ENCODE assay signal across 15 cellular contexts in genomic region chr3:117616213-117616612, GRCh38.
"Had no signal": no experiment of that assay in that cellular context is flagged by ENCODE, and none has a peak within 500 bp of the region (broad histone marks: within the 10 kb centered on the region; RNA-seq: fewer than 3 reads in every experiment).

No MANE protein-coding gene starts in this region.

- H3K4me3 ChIP-seq: body of pancreas, mucosa of descending colon, stomach, thoracic aorta had no signal

- H3K4me3 Mint-ChIP-seq: activated CD4-positive, alpha-beta T cell treated with anti-CD3 and anti-CD28 coated beads for 36 hours; activated naive CD4-positive, alpha-beta T cell treated with anti-CD3 and anti-CD28 coated beads for 36 hours; naive thymus-derived CD8-positive, alpha-beta T cell had no signal

- H3K27me3 ChIP-seq: body of pancreas, neutrophil, stomach had no signal

- H3K9me3 ChIP-seq: body of pancreas, mucosa of descending colon, neutrophil, stomach, thoracic aorta had no signal

- DNase-seq: activated CD4-positive, alpha-beta T cell treated with anti-CD3 and anti-CD28 coated beads for 36 hours; activated naive CD4-positive, alpha-beta T cell treated with anti-CD3 and anti-CD28 coated beads for 36 hours; body of pancreas; dermis blood vessel endothelial cell; foreskin melanocyte; head of caudate nucleus; mucosa of descending colon; naive thymus-derived CD8-positive, alpha-beta T cell; right cardiac atrium; small intestine; stomach; T-helper 9 cell; WERI-Rb-1 had no signal

- H3K4me1 Mint-ChIP-seq: activated CD4-positive, alpha-beta T cell treated with anti-CD3 and anti-CD28 coated beads for 36 hours; naive thymus-derived CD8-positive, alpha-beta T cell had no signal

- H3K27ac Mint-ChIP-seq: activated CD4-positive, alpha-beta T cell treated with anti-CD3 and anti-CD28 coated beads for 36 hours; activated naive CD4-positive, alpha-beta T cell treated with anti-CD3 and anti-CD28 coated beads for 36 hours; naive thymus-derived CD8-positive, alpha-beta T cell had no signal

- ATAC-seq: activated CD4-positive, alpha-beta T cell treated with anti-CD3 and anti-CD28 coated beads for 36 hours; body of pancreas; mucosa of descending colon; naive thymus-derived CD8-positive, alpha-beta T cell; right cardiac atrium had no signal

- H3K27me3 Mint-ChIP-seq: activated CD4-positive, alpha-beta T cell treated with anti-CD3 and anti-CD28 coated beads for 36 hours had no signal

- H3K36me3 ChIP-seq: neutrophil, stomach, thoracic aorta, WERI-Rb-1 had no signal

- H3K4me1 ChIP-seq: body of pancreas, stomach had no signal

- H3K36me3 Mint-ChIP-seq: naive thymus-derived CD8-positive, alpha-beta T cell had no signal

- H3K27ac ChIP-seq: body of pancreas, neutrophil, stomach, thoracic aorta, WERI-Rb-1 had no signal
